Comparison of ENCODE assay signal across 18 cellular contexts in genomic region chr12:72025524-72025923, GRCh38.
"Had no signal": no experiment of that assay in that cellular context is flagged by ENCODE, and none has a peak within 500 bp of the region (broad histone marks: within the 10 kb centered on the region; RNA-seq: fewer than 3 reads in every experiment).

No MANE protein-coding gene starts in this region.

- DNase-seq: effector CD4-positive, alpha-beta T cell; endodermal cell; glutamatergic neuron; mucosa of descending colon; naive thymus-derived CD8-positive, alpha-beta T cell; posterior cingulate gyrus; sigmoid colon; stimulated activated CD4-positive, alpha-beta T cell treated with anti-CD3 and anti-CD28 coated beads, Interleukin-12 subunit alpha, Interleukin-12 subunit beta, amount 100 ng/mL, for 4 hours; stimulated activated naive CD4-positive, alpha-beta T cell; stomach; substantia nigra; transverse colon had no signal

- H3K27ac Mint-ChIP-seq: endodermal cell; naive thymus-derived CD8-positive, alpha-beta T cell had no signal

- H3K4me3 ChIP-seq: coronary artery, esophagus muscularis mucosa, gastroesophageal sphincter, mucosa of descending colon, right atrium auricular region, sigmoid colon, skin epidermis, stomach, thoracic aorta, transverse colon had no signal

- H3K4me1 Mint-ChIP-seq: endodermal cell; naive thymus-derived CD8-positive, alpha-beta T cell had no signal

- H3K9me3 Mint-ChIP-seq: endodermal cell; naive thymus-derived CD8-positive, alpha-beta T cell had no signal

- H3K36me3 Mint-ChIP-seq: naive thymus-derived CD8-positive, alpha-beta T cell had no signal

- H3K9me3 ChIP-seq: esophagus muscularis mucosa, gastroesophageal sphincter, mucosa of descending colon, right atrium auricular region, sigmoid colon, stomach, thoracic aorta, transverse colon had no signal

- H3K4me3 Mint-ChIP-seq: endodermal cell; naive thymus-derived CD8-positive, alpha-beta T cell had no signal

- H3K4me1 ChIP-seq: esophagus muscularis mucosa, gastroesophageal sphincter, right atrium auricular region, sigmoid colon, stomach, transverse colon had no signal

- H3K27me3 ChIP-seq: esophagus muscularis mucosa, gastroesophageal sphincter, right atrium auricular region, sigmoid colon, stomach, transverse colon had no signal

- H3K36me3 ChIP-seq: esophagus muscularis mucosa, gastroesophageal sphincter, right atrium auricular region, sigmoid colon, stomach, thoracic aorta, transverse colon had no signal

- H3K27ac ChIP-seq: coronary artery, esophagus muscularis mucosa, gastroesophageal sphincter, right atrium auricular region, sigmoid colon, stomach, thoracic aorta, transverse colon had no signal
